In the genomic region with DNA sequence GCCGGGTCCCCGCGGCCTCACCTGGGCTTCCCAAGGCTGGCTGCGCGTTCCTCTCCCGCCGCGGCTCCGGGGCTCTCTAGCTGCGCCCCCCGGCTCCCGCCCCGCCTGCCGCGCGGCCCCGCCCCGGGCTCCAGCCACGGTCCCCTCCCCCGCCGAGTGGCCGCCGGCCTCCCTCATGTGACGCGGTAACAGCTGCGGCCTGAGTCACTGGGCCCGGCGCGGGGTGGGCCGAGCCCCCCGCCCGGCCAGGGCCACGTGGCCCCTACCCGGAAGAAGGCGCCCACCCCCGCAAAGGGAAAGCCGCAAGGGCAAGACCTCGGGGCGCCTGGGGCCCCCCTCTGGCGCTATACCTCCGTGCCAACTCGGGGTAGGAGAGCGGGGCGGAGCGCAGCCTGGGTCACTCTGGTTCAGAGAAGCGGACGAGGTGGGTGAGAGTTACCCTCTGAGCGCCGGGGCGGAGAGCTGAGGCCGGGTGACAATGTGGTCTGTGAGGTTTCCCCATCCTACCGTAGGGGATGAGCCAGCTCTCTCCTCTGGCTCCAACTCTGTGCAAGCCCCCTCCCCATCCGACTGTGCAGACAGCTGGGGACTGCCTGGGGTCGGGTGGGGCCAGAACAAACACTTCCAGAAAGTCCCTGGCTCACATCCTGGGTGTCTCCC, we compare ENCODE assay signal across 1 cellular context.
TF ChIP-seq lines count a peak whose summit lies in the region.

Gene CD63, minus strand, starts transcription at position 78 of the 660 bp plus-strand sequence. CDS start 668 bp downstream, outside the sequence.

TF ChIP-seq in PFSK-1, 5 proteins besides CTCF, POLR2A, EP300 and RAD21 (continued from another document):
- TF ChIP-seq FOXP2 (optimal IDR thresholded peaks at IDR 0.05; ENCODE audit: borderline replicate concordance, extremely low read depth, extremely low read length, insufficient read depth): no peak
- TF ChIP-seq SIN3A (IDR thresholded peaks at IDR 0.05; ENCODE audit: borderline replicate concordance, insufficient read depth, low read length): peak; percentile 86; the same call in 1 of the 2 replicates
